In the genomic region with DNA sequence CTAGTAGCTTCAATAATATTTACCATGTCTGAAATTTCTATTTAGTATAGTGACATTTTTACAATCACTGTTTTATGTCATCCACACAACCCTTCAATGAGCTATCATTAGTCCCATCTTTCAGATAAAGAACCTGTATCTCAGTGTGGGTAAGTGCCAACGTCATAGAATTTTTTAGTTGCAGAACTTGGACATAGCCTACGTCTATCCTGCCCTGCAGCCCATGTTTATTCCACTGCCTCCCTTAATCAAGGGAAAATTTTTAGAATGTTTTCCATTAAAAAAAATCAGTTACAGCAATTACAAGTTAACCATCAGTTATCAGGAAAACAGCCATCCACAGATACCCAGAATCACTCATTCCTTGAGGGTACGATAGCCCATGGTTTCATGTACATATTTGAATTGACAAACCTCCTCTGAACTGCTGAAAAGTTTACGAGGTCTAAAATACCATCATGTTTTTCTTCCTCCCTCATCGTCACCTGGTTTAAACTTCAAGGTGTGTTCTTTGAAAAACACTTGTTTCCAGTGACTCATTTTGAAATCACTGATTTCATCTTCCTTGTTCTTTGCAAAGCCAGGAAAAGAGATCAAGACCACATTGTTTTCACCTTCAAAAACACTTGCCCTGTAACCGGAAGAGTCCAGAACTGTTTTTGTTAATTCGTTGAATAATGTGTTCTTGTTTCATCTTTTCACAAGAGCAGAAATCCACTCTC, we compare ENCODE assay signal across 1 cellular context.
A peak's percentile ranks its signal among the peaks of the same experiment; 100 is the strongest.
TF ChIP-seq lines count a peak whose summit lies in the region.

No MANE protein-coding gene starts in this region.

TF ChIP-seq in GM12878, 131 proteins besides CTCF, POLR2A, EP300 and RAD21 (continued from another document):
- TF ChIP-seq ATF7 (IDR thresholded peaks at IDR 0.05; ENCODE audit: low read depth): 0 out of 2 replicates have a peak, but pooled peaks have one; percentile 19
- TF ChIP-seq, protein P1, sequence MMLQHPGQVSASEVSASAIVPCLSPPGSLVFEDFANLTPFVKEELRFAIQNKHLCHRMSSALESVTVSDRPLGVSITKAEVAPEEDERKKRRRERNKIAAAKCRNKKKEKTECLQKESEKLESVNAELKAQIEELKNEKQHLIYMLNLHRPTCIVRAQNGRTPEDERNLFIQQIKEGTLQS (IDR thresholded peaks at IDR 0.05; ENCODE audit: borderline replicate concordance, extremely low read depth, low read depth, low read length): no peak
- peak; percentile 45; the same call in 1 of the 2 replicates for TF ChIP-seq EED (IDR thresholded peaks at IDR 0.05; ENCODE audit: low read depth)
- TF ChIP-seq MTA2 (IDR thresholded peaks at IDR 0.05; ENCODE audit: low read depth): no peak
- TF ChIP-seq IKZF1 (conservative IDR thresholded peaks at IDR 0.05): peak; percentile 27; the same call in 1 of the 2 replicates
- TF ChIP-seq, protein P2, sequence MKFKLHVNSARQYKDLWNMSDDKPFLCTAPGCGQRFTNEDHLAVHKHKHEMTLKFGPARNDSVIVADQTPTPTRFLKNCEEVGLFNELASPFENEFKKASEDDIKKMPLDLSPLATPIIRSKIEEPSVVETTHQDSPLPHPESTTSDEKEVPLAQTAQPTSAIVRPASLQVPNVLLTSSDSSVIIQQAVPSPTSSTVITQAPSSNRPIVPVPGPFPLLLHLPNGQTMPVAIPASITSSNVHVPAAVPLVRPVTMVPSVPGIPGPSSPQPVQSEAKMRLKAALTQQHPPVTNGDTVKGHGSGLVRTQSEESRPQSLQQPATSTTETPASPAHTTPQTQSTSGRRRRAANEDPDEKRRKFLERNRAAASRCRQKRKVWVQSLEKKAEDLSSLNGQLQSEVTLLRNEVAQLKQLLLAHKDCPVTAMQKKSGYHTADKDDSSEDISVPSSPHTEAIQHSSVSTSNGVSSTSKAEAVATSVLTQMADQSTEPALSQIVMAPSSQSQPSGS (IDR thresholded peaks at IDR 0.05; ENCODE audit: low read length): peak; percentile 54; the same call in 1 of the 2 replicates
- peak in 1 of 2 experiments; percentile 79; a peak in 1 of 4 replicates for TF ChIP-seq ETV6 (conservative IDR thresholded peaks at IDR 0.05 in 1 of 2, IDR thresholded peaks at IDR 0.05 in 1 of 2; ENCODE audit: borderline replicate concordance in 1 of 2, low read depth in 1 of 2)
- TF ChIP-seq NFXL1 (IDR thresholded peaks at IDR 0.05; ENCODE audit: borderline replicate concordance): no peak
- TF ChIP-seq, protein P3, sequence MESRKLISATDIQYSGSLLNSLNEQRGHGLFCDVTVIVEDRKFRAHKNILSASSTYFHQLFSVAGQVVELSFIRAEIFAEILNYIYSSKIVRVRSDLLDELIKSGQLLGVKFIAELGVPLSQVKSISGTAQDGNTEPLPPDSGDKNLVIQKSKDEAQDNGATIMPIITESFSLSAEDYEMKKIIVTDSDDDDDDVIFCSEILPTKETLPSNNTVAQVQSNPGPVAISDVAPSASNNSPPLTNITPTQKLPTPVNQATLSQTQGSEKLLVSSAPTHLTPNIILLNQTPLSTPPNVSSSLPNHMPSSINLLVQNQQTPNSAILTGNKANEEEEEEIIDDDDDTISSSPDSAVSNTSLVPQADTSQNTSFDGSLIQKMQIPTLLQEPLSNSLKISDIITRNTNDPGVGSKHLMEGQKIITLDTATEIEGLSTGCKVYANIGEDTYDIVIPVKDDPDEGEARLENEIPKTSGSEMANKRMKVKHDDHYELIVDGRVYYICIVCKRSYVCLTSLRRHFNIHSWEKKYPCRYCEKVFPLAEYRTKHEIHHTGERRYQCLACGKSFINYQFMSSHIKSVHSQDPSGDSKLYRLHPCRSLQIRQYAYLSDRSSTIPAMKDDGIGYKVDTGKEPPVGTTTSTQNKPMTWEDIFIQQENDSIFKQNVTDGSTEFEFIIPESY (IDR thresholded peaks at IDR 0.05): no peak
- TF ChIP-seq RUNX3 (IDR thresholded peaks at IDR 0.05; ENCODE audit: low read length): peak; percentile 75
- TF ChIP-seq ZNF274 (IDR thresholded peaks at IDR 0.05; ENCODE audit: insufficient read depth, insufficient read length): no peak
- no peak for TF ChIP-seq BCL11A (IDR thresholded peaks at IDR 0.05; ENCODE audit: low read depth, low read length)
